18 cellular contexts compared by ENCODE assay signal in genomic region chr4:113962719-113963274, GRCh38. TPM values are rescaled to one million over a fixed set of nuclear protein-coding genes. Genes with fewer than 3 reads are reported as not detected.
DNase-seq lines count a peak whose midpoint lies in the region; ATAC-seq and TF ChIP-seq lines count a peak whose summit lies in the region.
"Had no signal": no experiment of that assay in that cellular context is flagged by ENCODE, and none has a peak within 500 bp of the region (broad histone marks: within the 10 kb centered on the region; RNA-seq: fewer than 3 reads in every experiment).

No MANE protein-coding gene starts in this region.

- H3K36me3 Mint-ChIP-seq in MCF 10A (ENCODE audit: insufficient read depth, unreplicated experiment) (peaks cover 6% of the 10 kb centered on the region), chondrocyte (ENCODE audit: low read depth) (peaks cover 12% of the 10 kb centered on the region)
- H3K36me3 Mint-ChIP-seq: CD14-positive monocyte had no signal

- H3K4me1 Mint-ChIP-seq in MCF 10A (ENCODE audit: insufficient read depth, unreplicated experiment), result peaks cover 53% of the 10 kb centered on the region
- peaks cover 83% of the 10 kb centered on the region for H3K4me1 Mint-ChIP-seq in chondrocyte (ENCODE audit: low read depth)
- H3K4me1 Mint-ChIP-seq: CD14-positive monocyte had no signal

- H3K27me3 ChIP-seq in breast epithelium, result no peaks in the 10 kb centered on the region
- H3K27me3 ChIP-seq: SJSA1 had no signal

- H3K27me3 Mint-ChIP-seq in MCF 10A (ENCODE audit: insufficient read depth, unreplicated experiment) (no peaks in the 10 kb centered on the region), chondrocyte (ENCODE audit: low read depth) (no peaks in the 10 kb centered on the region)

- H3K9me3 Mint-ChIP-seq in MCF 10A (ENCODE audit: unreplicated experiment), result no peaks in the 10 kb centered on the region
- peaks cover 4% of the 10 kb centered on the region for H3K9me3 Mint-ChIP-seq in chondrocyte (ENCODE audit: low read depth)

- no peak for TF ChIP-seq POLR2A in breast epithelium (IDR thresholded peaks at IDR 0.05)

- peak overlapping the region; percentile 90 for H3K27ac Mint-ChIP-seq in MCF 10A (ENCODE audit: low read depth, unreplicated experiment)
- H3K27ac Mint-ChIP-seq in chondrocyte (ENCODE audit: unreplicated experiment), result peak overlapping the region; percentile 79
- H3K27ac Mint-ChIP-seq: CD14-positive monocyte had no signal

- H3K4me3 Mint-ChIP-seq in MCF 10A (ENCODE audit: unreplicated experiment) (no peak overlapping the region), chondrocyte (ENCODE audit: unreplicated experiment) (no peak overlapping the region)
- H3K4me3 Mint-ChIP-seq: CD14-positive monocyte had no signal

- POLR2A ChIA-PET in MCF 10A (lab: Yijun Ruan, JAX), result interaction anchor here (3.0 kb wide), 1 partner anchor 15 kb away, joined by 11 read pairs; no protein-coding TSS in a partner anchor

- BruUV-seq in MCF 10A (replicated peaks; lab: Mats Ljungman, UMichigan), result no TSS peak

- CTCF ChIA-PET in MCF 10A (lab: Yijun Ruan, JAX), result interaction anchor here (2.0 kb wide), 1 partner anchor 15 kb away, joined by 7 read pairs; no protein-coding TSS in a partner anchor

- H3K36me3 ChIP-seq in breast epithelium, result no peaks in the 10 kb centered on the region

- no peaks in the 10 kb centered on the region for H3K9me3 ChIP-seq in breast epithelium

- peak; percentile 59 for ATAC-seq in left colon
- no peak for ATAC-seq in HG03342 (IDR thresholded peaks at IDR 0.05; ENCODE audit: unreplicated experiment)
- ATAC-seq in left lobe of liver, result no peak
- ATAC-seq in left cardiac atrium, result no peak

- no peak overlapping the region for H3K4me3 ChIP-seq in breast epithelium
- H3K4me3 ChIP-seq: SJSA1 had no signal

- intact Hi-C loops in MCF 10A (cut with micrococcal nuclease) (no loop called here), breast epithelium (cut with DNase I; ENCODE audit: low total_unique reads) (no loop called here), left colon (cut with DNase I, micrococcal nuclease) (no loop called here), left cardiac atrium (cut with DNase I) (no loop called here)

- no peak for DNase-seq in MCF 10A (ENCODE audit: unreplicated experiment)
- no peak for DNase-seq in breast epithelium (ENCODE audit: low spot score in 2 of 2)
- DNase-seq in chondrocyte (ENCODE audit: low spot score), result no peak
- no peak for DNase-seq in left colon
- no peak for DNase-seq in left lobe of liver (ENCODE audit: low spot score)
- no peak for DNase-seq in hippocampal formation (lab: John Stamatoyannopoulos, UW)
- DNase-seq in left cardiac atrium, result no peak
- DNase-seq: ACHN, AML-193, DMS79 treated with DMSO at 0.1 percent for 48 hours, H7, Karpas-422, NCI-H187 treated with DMSO at 0.1 percent for 48 hours, NCI-H526 treated with DMSO at 0.1 percent for 48 hours had no signal

- H3K27ac ChIP-seq in breast epithelium, result no peak overlapping the region

- no peaks in the 10 kb centered on the region for H3K4me1 ChIP-seq in breast epithelium

- TF ChIP-seq CTCF in MCF 10A (IDR thresholded peaks at IDR 0.05; ENCODE audit: unreplicated experiment) (no peak), breast epithelium (IDR thresholded peaks at IDR 0.05) (no peak), chondrocyte (IDR thresholded peaks at IDR 0.05) (no peak)

RNA-seq across cellular contexts. Expression of gene ARSJ, which starts 16.6 kb away (rescaled TPM):
- total RNA-seq in MCF 10A (2022), result 36.2 and 50.7 TPM in 2 replicates
- 10 to 100 TPM in 1 of 3 donors, 1 to 10 TPM in 2; 1.1 to 10.7 (median 8.8) TPM for total RNA-seq in breast epithelium
- total RNA-seq in chondrocyte, result 38.8 to 80.9 TPM (median 77.7 TPM) in 3 replicates
- 10 to 100 TPM in 1 of 2 donors, 1 to 10 TPM in 1; 9.3 to 10.6 TPM for total RNA-seq in left colon
- total RNA-seq in left lobe of liver, result 2.2 TPM
- 1 to 10 TPM; 3.4 to 5.3 TPM for total RNA-seq in left cardiac atrium
- total RNA-seq: G401 had no signal
